9 cellular contexts compared by ENCODE assay signal in the genomic region with DNA sequence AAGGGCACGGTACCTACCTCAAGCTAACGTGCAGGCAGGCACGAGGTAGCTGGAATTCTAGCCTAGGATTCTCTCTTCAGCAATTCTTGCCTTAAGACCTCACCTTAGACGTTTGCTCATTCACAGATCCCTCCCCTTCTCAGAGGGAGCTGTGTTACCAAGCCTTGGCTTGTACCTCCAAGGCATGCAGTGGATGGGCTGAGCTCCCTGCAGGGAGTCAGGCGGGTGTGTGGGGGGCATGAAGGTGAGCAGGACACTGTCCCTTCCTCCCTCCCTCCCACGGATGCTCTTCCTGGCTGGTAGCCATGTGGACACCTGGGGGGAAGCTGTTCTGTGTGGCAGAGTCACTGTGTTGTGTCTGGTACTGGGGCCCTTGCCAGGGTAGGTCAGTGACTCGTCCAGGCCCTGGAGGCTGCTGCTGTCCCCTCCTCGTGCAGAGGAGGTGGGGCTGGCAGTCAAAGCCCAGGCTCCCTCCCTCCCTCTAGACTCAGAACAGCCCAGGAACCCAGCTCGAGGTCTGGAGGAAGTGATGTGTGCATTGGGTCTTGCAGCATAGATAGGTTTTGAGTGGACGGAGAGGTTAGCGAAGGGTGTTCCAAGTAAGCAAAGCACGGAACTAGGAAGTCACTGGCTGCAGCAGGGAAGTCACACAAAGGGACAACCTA.
DNase-seq lines count a peak whose midpoint lies in the region; ATAC-seq and TF ChIP-seq lines count a peak whose summit lies in the region.
"Had no signal": no experiment of that assay in that cellular context is flagged by ENCODE, and none has a peak within 500 bp of the region (broad histone marks: within the 10 kb centered on the region; RNA-seq: fewer than 3 reads in every experiment).

No MANE protein-coding gene starts in this region.

- H2AK5ac ChIP-seq in H9 (ENCODE audit: insufficient read length, low read length) = no peak overlapping the region

- CTCF ChIA-PET in SK-N-SH (lab: Yijun Ruan, JAX) = interaction anchor here (1.2 to 1.4 kb wide), 3 partner anchors 19 to 208 kb away, joined by 3 to 6 read pairs (median 3); no protein-coding TSS in a partner anchor
- CTCF ChIA-PET in activated CD8-positive, alpha-beta T cell treated with anti-CD3 and anti-CD28 coated beads, Interleukin-2, amount 10 ng/mL, durations not matched to agents 7 days and 5 days (lab: Charles Lee) = no interaction called here

- peaks cover 16 to 20% of the 10 kb centered on the region in 2 experiments for H3K4me1 Mint-ChIP-seq in H9
- H3K4me1 Mint-ChIP-seq in activated CD8-positive, alpha-beta T cell treated with anti-CD3 and anti-CD28 coated beads, Interleukin-2, amount 10 ng/mL, durations not matched to agents 7 days and 5 days (ENCODE audit: low read depth) = no peaks in the 10 kb centered on the region

- H2BK20ac ChIP-seq in H9 (ENCODE audit: low read depth, low read length, poor library complexity, severe bottlenecking) = no peak overlapping the region

- H4K20me1 ChIP-seq in H9 (ENCODE audit: control insufficient read depth, insufficient read depth, insufficient read length) (peaks cover 8% of the 10 kb centered on the region), SK-N-SH (ENCODE audit: insufficient read depth) (no peaks in the 10 kb centered on the region)

- H3K27me3 ChIP-seq in H9 (ENCODE audit: insufficient read depth, low read length) = no peaks in the 10 kb centered on the region
- H3K27me3 ChIP-seq in SK-N-SH (ENCODE audit: insufficient read depth) = no peaks in the 10 kb centered on the region

- TF ChIP-seq RAD21 in SK-N-SH (IDR thresholded peaks at IDR 0.05; ENCODE audit: low read length) = peak; percentile 43

- H3K4me2 ChIP-seq in H9 (ENCODE audit: insufficient read depth, insufficient read length, low read length) (no peak overlapping the region), SK-N-SH (no peak overlapping the region; the same call in 1 of the 2 replicates)
- H3K4me2 ChIP-seq: KMS-11 had no signal

- POLR2A ChIA-PET in SK-N-SH (lab: Yijun Ruan, JAX) = interaction anchor here (1.0 to 1.4 kb wide), 2 partner anchors 19 to 27 kb away, joined by 4 to 5 read pairs; no protein-coding TSS in a partner anchor
- POLR2A ChIA-PET in activated CD8-positive, alpha-beta T cell treated with anti-CD3 and anti-CD28 coated beads, Interleukin-2, amount 10 ng/mL, durations not matched to agents 7 days and 5 days (lab: Charles Lee) = no interaction called here

- H3K9ac ChIP-seq in H9 (ENCODE audit: extremely low read depth, insufficient read length, low read length) (no peak overlapping the region), SK-N-SH (no peak overlapping the region)
- H3K9ac ChIP-seq: KMS-11 had no signal

- no peak overlapping the region for H4K8ac ChIP-seq in H9 (replicated peaks; ENCODE audit: insufficient read length, low read depth, low read length)

- no peak overlapping the region for H3K18ac ChIP-seq in H9 (ENCODE audit: insufficient read length, low read depth, low read length)

- H2BK15ac ChIP-seq in H9 (ENCODE audit: low read depth, low read length) = no peak overlapping the region

- no CpG with 5 or more reads among the region's 12 CpGs for WGBS in H9 (ENCODE audit: extremely low coverage, insufficient read length, low lambda C conversion rate)
- 51% methylated on average over 11 of the region's 12 CpGs for WGBS in SK-N-SH (ENCODE audit: low lambda C conversion rate)

- H3K23ac ChIP-seq in H9 (ENCODE audit: insufficient read length, low read depth, low read length) = no peak overlapping the region

- no peaks in the 10 kb centered on the region for H3K9me3 Mint-ChIP-seq in H9
- H3K9me3 Mint-ChIP-seq in activated CD8-positive, alpha-beta T cell treated with anti-CD3 and anti-CD28 coated beads, Interleukin-2, amount 10 ng/mL, durations not matched to agents 7 days and 5 days (ENCODE audit: insufficient read depth) = no peaks in the 10 kb centered on the region

- H3T11ph ChIP-seq in H9 (ENCODE audit: low read length) = no peak overlapping the region

- H3K36me3 Mint-ChIP-seq in H9 (ENCODE audit: insufficient read depth in 1 of 3, low read depth in 3 of 3) = peaks cover 4 to 14% (median 5%) of the 10 kb centered on the region in 3 experiments; a peak in 5 of 7 replicates
- H3K36me3 Mint-ChIP-seq in activated CD8-positive, alpha-beta T cell treated with anti-CD3 and anti-CD28 coated beads, Interleukin-2, amount 10 ng/mL, durations not matched to agents 7 days and 5 days (ENCODE audit: low read depth) = no peaks in the 10 kb centered on the region

- H3K9me2 ChIP-seq in SK-N-SH = no peaks in the 10 kb centered on the region

- peaks cover 2% of the 10 kb centered on the region for H3K4me1 ChIP-seq in H9 (ENCODE audit: insufficient read depth, low read length)
- peaks cover 9 to 28% of the 10 kb centered on the region in 2 experiments; a peak in 2 of 4 replicates for H3K4me1 ChIP-seq in SK-N-SH (ENCODE audit: control insufficient read depth in 1 of 2, insufficient read depth in 2 of 2, low read depth in 1 of 2, low read length in 1 of 2)

- H3K79me2 ChIP-seq in H9 (ENCODE audit: insufficient read depth, low read length) (peaks cover 2% of the 10 kb centered on the region; the same call in 1 of the 2 replicates), SK-N-SH (ENCODE audit: insufficient read depth) (peaks cover 18% of the 10 kb centered on the region)

- ATAC-seq in left ventricle myocardium superior = peak; percentile 83
- no peak for ATAC-seq in activated CD8-positive, alpha-beta T cell treated with anti-CD3 and anti-CD28 coated beads, Interleukin-2, amount 10 ng/mL, durations not matched to agents 7 days and 5 days
- no peak for ATAC-seq in GM21723 (IDR thresholded peaks at IDR 0.05; ENCODE audit: unreplicated experiment)
- no peak for ATAC-seq in GM18502 (IDR thresholded peaks at IDR 0.05; ENCODE audit: poor library complexity, unreplicated experiment)

- H3K4ac ChIP-seq in H9 (ENCODE audit: low read depth, low read length) = no peak overlapping the region

- H3K27me3 Mint-ChIP-seq in H9 (ENCODE audit: low read depth) = no peaks in the 10 kb centered on the region
- H3K27me3 Mint-ChIP-seq in activated CD8-positive, alpha-beta T cell treated with anti-CD3 and anti-CD28 coated beads, Interleukin-2, amount 10 ng/mL, durations not matched to agents 7 days and 5 days (ENCODE audit: low read depth) = no peaks in the 10 kb centered on the region

- H3K9me3 ChIP-seq in H9 (ENCODE audit: control insufficient read depth, low read depth, low read length) (no peaks in the 10 kb centered on the region), SK-N-SH (no peaks in the 10 kb centered on the region)

- 0 out of 2 replicates have a peak overlapping the region, but pooled peaks have one; percentile 31 for H3K14ac ChIP-seq in H9 (ENCODE audit: insufficient read depth, low read length)

- H3K36me3 ChIP-seq in SK-N-SH (replicated peaks in 1 of 2; ENCODE audit: control insufficient read depth in 1 of 2, insufficient read depth in 2 of 2, low read length in 1 of 2) = peaks cover 0 to 3% of the 10 kb centered on the region in 2 experiments

- H3K27ac ChIP-seq in H9 (ENCODE audit: insufficient read length, low read depth, low read length) = no peak overlapping the region
- H3K27ac ChIP-seq in SK-N-SH (ENCODE audit: low read depth in 2 of 2, low read length in 1 of 2) = peak overlapping the region; percentile 22 to 66; a peak in 3 of 4 replicates
- peak overlapping the region in 17 of 21 experiments; percentile 1 to 80 (median 61) for H3K27ac ChIP-seq in skin epidermis
- H3K27ac ChIP-seq: KMS-11 had no signal

- H2AFZ ChIP-seq in H9 (ENCODE audit: low read length) (no peak overlapping the region), SK-N-SH (ENCODE audit: low read depth) (no peak overlapping the region)

- H2BK5ac ChIP-seq in H9 (ENCODE audit: insufficient read length, low read length) = no peak overlapping the region

- intact Hi-C loops in left ventricle myocardium superior (cut with micrococcal nuclease) = no loop called here

- no peak overlapping the region for H4K91ac ChIP-seq in H9 (ENCODE audit: insufficient read length, low read depth, low read length)

- H3F3A ChIP-seq in SK-N-SH (replicated peaks; ENCODE audit: insufficient read depth) = peaks cover 13% of the 10 kb centered on the region

- H3K27ac Mint-ChIP-seq in H9 = peak overlapping the region; percentile 6 to 96 (median 85); a peak in 6 of 7 replicates
- no peak overlapping the region for H3K27ac Mint-ChIP-seq in activated CD8-positive, alpha-beta T cell treated with anti-CD3 and anti-CD28 coated beads, Interleukin-2, amount 10 ng/mL, durations not matched to agents 7 days and 5 days

- TF ChIP-seq CTCF in H9 (conservative IDR thresholded peaks at IDR 0.05) = no peak
- TF ChIP-seq CTCF in SK-N-SH (IDR thresholded peaks at IDR 0.05) = no peak

- DNase-seq in H9 (no peak), SK-N-SH (peak; percentile 88), left ventricle myocardium superior (peak; percentile 54), HT-29 (ENCODE audit: low spot score) (no peak)
- DNase-seq in activated CD8-positive, alpha-beta T cell treated with anti-CD3 and anti-CD28 coated beads, Interleukin-2, amount 10 ng/mL, durations not matched to agents 7 days and 5 days = no peak

- H2BK12ac ChIP-seq in H9 (ENCODE audit: insufficient read length, low read depth, low read length) = no peak overlapping the region

- no peaks in the 10 kb centered on the region for H3K23me2 ChIP-seq in H9 (ENCODE audit: insufficient read length, low read depth, low read length, poor library complexity, severe bottlenecking)

- H2BK120ac ChIP-seq in H9 (ENCODE audit: low read depth, low read length, poor library complexity, severe bottlenecking) = no peak overlapping the region

- TF ChIP-seq EP300 in SK-N-SH (IDR thresholded peaks at IDR 0.05; ENCODE audit: borderline replicate concordance in 1 of 2, low read depth in 1 of 2, low read length in 1 of 2) = peak in 1 of 2 experiments; percentile 83; a peak in 1 of 4 replicates

- no peak overlapping the region for H3K4me3 ChIP-seq in SK-N-SH (ENCODE audit: low read depth in 2 of 2, low read length in 1 of 2)
- no peak overlapping the region for H3K4me3 ChIP-seq in skin epidermis

- peaks cover 2% of the 10 kb centered on the region for H3K79me1 ChIP-seq in H9 (ENCODE audit: insufficient read depth, low read depth, low read length, poor library complexity, severe bottlenecking)

- no peak overlapping the region for H4K5ac ChIP-seq in H9 (ENCODE audit: insufficient read length, low read depth, low read length)

- H3K56ac ChIP-seq in H9 (ENCODE audit: insufficient read length, low read depth, low read length) = no peak overlapping the region

- no peak overlapping the region for H3K4me3 Mint-ChIP-seq in H9
- no peak overlapping the region for H3K4me3 Mint-ChIP-seq in activated CD8-positive, alpha-beta T cell treated with anti-CD3 and anti-CD28 coated beads, Interleukin-2, amount 10 ng/mL, durations not matched to agents 7 days and 5 days

TF ChIP-seq in SK-N-SH, 30 proteins besides CTCF, POLR2A, EP300 and RAD21 (continues in another document):
- peak; percentile 79 for TF ChIP-seq TCF12 (IDR thresholded peaks at IDR 0.05)

Comparison
In these comparisons a context has a peak if more than half of its experiments do, and no peak if none do; other contexts are left out.
1. DNase-seq: peak in SK-N-SH (single experiment) and left ventricle myocardium superior (single experiment); none in H9 (single experiment), HT-29 (single experiment) and activated CD8-positive, alpha-beta T cell treated with anti-CD3 and anti-CD28 coated beads, Interleukin-2, amount 10 ng/mL, durations not matched to agents 7 days and 5 days (single experiment).